In the genomic region with DNA sequence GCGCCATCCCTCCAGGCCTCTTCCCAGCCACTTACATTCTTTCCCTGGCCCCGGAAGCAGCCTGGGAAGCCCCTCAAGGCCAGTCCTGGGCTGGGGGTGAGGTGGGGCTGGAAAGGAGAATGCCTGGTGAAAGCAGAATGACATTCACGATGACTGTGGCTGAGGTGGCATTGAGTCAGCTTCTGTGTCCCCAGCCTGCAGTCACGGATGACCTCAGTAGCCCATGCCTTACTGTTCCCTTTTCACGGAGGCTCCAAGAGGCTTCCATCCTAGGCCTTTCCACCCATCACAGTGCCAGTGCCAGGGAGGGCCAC, we compare ENCODE assay signal across 17 cellular contexts. TPM values are rescaled to one million over a fixed set of nuclear protein-coding genes. Genes with fewer than 3 reads are reported as not detected.
DNase-seq lines count a peak whose midpoint lies in the region; ATAC-seq and TF ChIP-seq lines count a peak whose summit lies in the region.
"Had no signal": no experiment of that assay in that cellular context is flagged by ENCODE, and none has a peak within 500 bp of the region (broad histone marks: within the 10 kb centered on the region; RNA-seq: fewer than 3 reads in every experiment).

No MANE protein-coding gene starts in this region.

- H4K8ac ChIP-seq in H9 (replicated peaks; ENCODE audit: insufficient read length, low read depth, low read length) = no peak overlapping the region

- H3K14ac ChIP-seq in H9 (ENCODE audit: insufficient read depth, low read length) = no peak overlapping the region

- DNase-seq in AG20443 (ENCODE audit: low spot score) (peak; percentile 15), H9 (no peak), WTC11 (ENCODE audit: low spot score) (no peak), iPS-NIHi7 (ENCODE audit: extremely low spot score) (peak; percentile 16), SIG-M5 (lab: John Stamatoyannopoulos, UW) (no peak), DMS153 treated with DMSO at 0.1 percent for 48 hours (lab: John Stamatoyannopoulos, UW; ENCODE audit: unreplicated experiment) (no peak), kidney tubule cell (ENCODE audit: low spot score) (no peak), vagina (ENCODE audit: extremely low spot score in 2 of 2) (no peak)
- DNase-seq: CD4-positive, alpha-beta memory T cell; NCI-H1436 treated with DMSO at 0.1 percent for 48 hours; NCI-H2081 treated with DMSO at 0.1 percent for 48 hours; NCI-H226; NCI-H526; NK-92 treated with Interleukin-12 subunit alpha and Interleukin-12 subunit beta, amount 100 ng/mL, for 24 hours had no signal

- peaks cover 8% of the 10 kb centered on the region for H3K23me2 ChIP-seq in H9 (ENCODE audit: insufficient read length, low read depth, low read length, poor library complexity, severe bottlenecking)

- no peak overlapping the region for H3K23ac ChIP-seq in H9 (ENCODE audit: insufficient read length, low read depth, low read length)

- no peak overlapping the region for H2AK5ac ChIP-seq in H9 (ENCODE audit: insufficient read length, low read length)

- POLR2A ChIA-PET in WTC11 (lab: Charles Lee) = no interaction called here

- H3K27ac Mint-ChIP-seq in H9 (no peak overlapping the region), WTC11 (no peak overlapping the region)
- H3K27ac Mint-ChIP-seq: CD4-positive, alpha-beta memory T cell; IgD-negative memory B cell had no signal

- TF ChIP-seq CTCF in H9 (conservative IDR thresholded peaks at IDR 0.05) (no peak), WTC11 (IDR thresholded peaks at IDR 0.05) (no peak), vagina (IDR thresholded peaks at IDR 0.05) (no peak)

- H3K4me2 ChIP-seq in H9 (ENCODE audit: insufficient read depth, insufficient read length, low read length) = peak overlapping the region; percentile 11

- no peaks in the 10 kb centered on the region for H3K36me3 ChIP-seq in vagina

- no peak overlapping the region for H2BK20ac ChIP-seq in H9 (ENCODE audit: low read depth, low read length, poor library complexity, severe bottlenecking)

- H2BK5ac ChIP-seq in H9 (ENCODE audit: insufficient read length, low read length) = no peak overlapping the region

- no peak overlapping the region for H2AFZ ChIP-seq in H9 (ENCODE audit: low read length)

- no peaks in the 10 kb centered on the region for H3K79me1 ChIP-seq in H9 (ENCODE audit: insufficient read depth, low read depth, low read length, poor library complexity, severe bottlenecking)

- H3K27me3 Mint-ChIP-seq in H9 (ENCODE audit: low read depth) (peaks cover 96% of the 10 kb centered on the region), WTC11 (ENCODE audit: low read depth) (peaks cover 88% of the 10 kb centered on the region)

- H3K18ac ChIP-seq in H9 (ENCODE audit: insufficient read length, low read depth, low read length) = no peak overlapping the region

- H4K91ac ChIP-seq in H9 (ENCODE audit: insufficient read length, low read depth, low read length) = no peak overlapping the region

- TF ChIP-seq POLR2A in vagina (IDR thresholded peaks at IDR 0.05) = no peak

- H3K27ac ChIP-seq in H9 (ENCODE audit: insufficient read length, low read depth, low read length) (no peak overlapping the region), vagina (no peak overlapping the region)

- no CpG with 5 or more reads among the region's 5 CpGs for WGBS in H9 (ENCODE audit: extremely low coverage, insufficient read length, low lambda C conversion rate)

- no peaks in the 10 kb centered on the region; a peak in 3 of 5 replicates for H3K9me3 Mint-ChIP-seq in H9
- H3K9me3 Mint-ChIP-seq in WTC11 = no peaks in the 10 kb centered on the region

- H2BK12ac ChIP-seq in H9 (ENCODE audit: insufficient read length, low read depth, low read length) = no peak overlapping the region

- H3K4me3 Mint-ChIP-seq in H9 (peak overlapping the region in 1 of 2 experiments; percentile 68; a peak in 3 of 5 replicates), WTC11 (peak overlapping the region; percentile 52)

- no peak overlapping the region for H3T11ph ChIP-seq in H9 (ENCODE audit: low read length)

- intact Hi-C loops in vagina (cut with DNase I) = no loop called here

- no peak overlapping the region for H3K4me3 ChIP-seq in vagina

- H3K4me1 ChIP-seq in H9 (ENCODE audit: insufficient read depth, low read length) = no peaks in the 10 kb centered on the region; the same call in 1 of the 2 replicates
- peaks cover 48% of the 10 kb centered on the region for H3K4me1 ChIP-seq in vagina

- H4K20me1 ChIP-seq in H9 (ENCODE audit: control insufficient read depth, insufficient read depth, insufficient read length) = no peaks in the 10 kb centered on the region

- no peak overlapping the region for H2BK120ac ChIP-seq in H9 (ENCODE audit: low read depth, low read length, poor library complexity, severe bottlenecking)

- H3K4me1 Mint-ChIP-seq in H9 (peaks cover 14 to 27% of the 10 kb centered on the region in 2 experiments), WTC11 (peaks cover 20% of the 10 kb centered on the region)

- CTCF ChIA-PET in WTC11 (lab: Charles Lee) = interaction anchor here (0.5 to 5.2 kb wide), 5 partner anchors 15 to 181 kb away, joined by 3 to 24 read pairs (median 7); partner anchors contain the start of gene EXOSC2

- H4K5ac ChIP-seq in H9 (ENCODE audit: insufficient read length, low read depth, low read length) = no peak overlapping the region

- no peak overlapping the region for H3K9ac ChIP-seq in H9 (ENCODE audit: extremely low read depth, insufficient read length, low read length)

- no peak overlapping the region for H3K56ac ChIP-seq in H9 (ENCODE audit: insufficient read length, low read depth, low read length)

- H2BK15ac ChIP-seq in H9 (ENCODE audit: low read depth, low read length) = no peak overlapping the region

- ATAC-seq in WTC11 = no peak
- ATAC-seq: SK-N-SH treated with all-trans-retinoic acid at 6 μM for 48 hours had no signal

- H3K9me3 ChIP-seq in H9 (ENCODE audit: control insufficient read depth, low read depth, low read length) (no peaks in the 10 kb centered on the region), vagina (no peaks in the 10 kb centered on the region)

- H3K4ac ChIP-seq in H9 (ENCODE audit: low read depth, low read length) = no peak overlapping the region

- peaks cover 62% of the 10 kb centered on the region for H3K27me3 ChIP-seq in H9 (ENCODE audit: insufficient read depth, low read length)
- peaks cover 25% of the 10 kb centered on the region for H3K27me3 ChIP-seq in vagina

- H3K36me3 Mint-ChIP-seq in H9 (ENCODE audit: insufficient read depth in 1 of 3, low read depth in 3 of 3) (peaks cover 0 to 1% (median 0%) of the 10 kb centered on the region in 3 experiments; a peak in 2 of 7 replicates), WTC11 (peaks cover 3% of the 10 kb centered on the region; the same call in 1 of the 2 replicates)
- H3K36me3 Mint-ChIP-seq: CD4-positive, alpha-beta memory T cell; IgD-negative memory B cell had no signal

- no peaks in the 10 kb centered on the region for H3K79me2 ChIP-seq in H9 (ENCODE audit: insufficient read depth, low read length)

TF ChIP-seq in WTC11, 78 proteins besides CTCF, POLR2A, EP300 and RAD21:
- no peak for TF ChIP-seq NR3C1 (CRISPR knock-in tag; conservative IDR thresholded peaks at IDR 0.05; ENCODE audit: low read depth)
- no peak for TF ChIP-seq ZNF121 (CRISPR knock-in tag; IDR thresholded peaks at IDR 0.05)
- TF ChIP-seq KAT7 (CRISPR knock-in tag; IDR thresholded peaks at IDR 0.05; ENCODE audit: borderline replicate concordance) = no peak
- TF ChIP-seq FOXJ3 (CRISPR knock-in tag; IDR thresholded peaks at IDR 0.05; ENCODE audit: borderline replicate concordance) = no peak
- TF ChIP-seq AFF4 (CRISPR knock-in tag; IDR thresholded peaks at IDR 0.05; ENCODE audit: borderline replicate concordance) = no peak
- no peak for TF ChIP-seq NR2C2 (CRISPR knock-in tag; IDR thresholded peaks at IDR 0.05)
- TF ChIP-seq NR1H2 (CRISPR knock-in tag; IDR thresholded peaks at IDR 0.05) = no peak
- TF ChIP-seq, protein P1, sequence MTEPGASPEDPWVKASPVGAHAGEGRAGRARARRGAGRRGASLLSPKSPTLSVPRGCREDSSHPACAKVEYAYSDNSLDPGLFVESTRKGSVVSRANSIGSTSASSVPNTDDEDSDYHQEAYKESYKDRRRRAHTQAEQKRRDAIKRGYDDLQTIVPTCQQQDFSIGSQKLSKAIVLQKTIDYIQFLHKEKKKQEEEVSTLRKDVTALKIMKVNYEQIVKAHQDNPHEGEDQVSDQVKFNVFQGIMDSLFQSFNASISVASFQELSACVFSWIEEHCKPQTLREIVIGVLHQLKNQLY (CRISPR knock-in tag; IDR thresholded peaks at IDR 0.05) = no peak
- TF ChIP-seq NFATC4 (CRISPR knock-in tag; IDR thresholded peaks at IDR 0.05) = no peak
- no peak for TF ChIP-seq SMAD3 (CRISPR knock-in tag; IDR thresholded peaks at IDR 0.05; ENCODE audit: borderline replicate concordance)

RNA-seq across cellular contexts. Expression of gene PRDM12, which starts 2.7 kb away (rescaled TPM):
- total RNA-seq in H9 (2021) (not detected in 2 replicates), WTC11 (2021) (0.07 to 0.09 TPM in 2 of 3 replicates, not detected in the other), vagina (not detected)
- total RNA-seq: CD4-positive, alpha-beta memory T cell; Daoy had no signal

RNA-seq across cellular contexts. Expression of gene EXOSC2, which starts 26.5 kb away (rescaled TPM):
- total RNA-seq in H9 (2021) = 92.0 and 94.5 TPM in 2 replicates
- total RNA-seq in WTC11 (2021) = 76.1 to 80.3 TPM (median 79.2 TPM) in 3 replicates
- 13.5 TPM for total RNA-seq in vagina

Comparison
In these comparisons a context has a peak if more than half of its experiments do, and no peak if none do; other contexts are left out.
1. DNase-seq: peak in AG20443 (single experiment) and iPS-NIHi7 (single experiment); none in H9 (single experiment), WTC11 (single experiment), SIG-M5 (single experiment), DMS153 treated with DMSO at 0.1 percent for 48 hours (single experiment), kidney tubule cell (single experiment) and vagina (0 of 2).